In the genomic region with DNA sequence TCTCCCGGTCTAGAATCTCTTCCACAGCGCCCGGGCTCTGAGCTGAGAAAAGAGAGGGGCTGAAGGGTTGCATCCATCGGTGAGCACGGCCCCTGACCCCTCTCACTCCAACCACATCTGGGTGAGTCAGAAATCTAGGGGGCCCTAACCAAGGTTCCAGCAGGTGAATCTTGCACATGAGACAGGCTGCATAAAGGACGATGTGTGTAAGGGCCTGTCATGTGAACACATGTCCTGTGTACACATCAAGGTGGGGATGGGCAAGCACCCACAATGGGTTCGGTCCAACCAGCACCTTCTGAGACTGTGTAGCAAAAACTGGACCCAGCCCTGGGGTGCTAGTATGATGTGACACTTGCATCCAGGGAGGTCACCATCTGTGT, we compare ENCODE assay signal across 1 cellular context.
TF ChIP-seq lines count a peak whose summit lies in the region.

No MANE protein-coding gene starts in this region.

TF ChIP-seq in GM12878, 131 proteins besides CTCF, POLR2A, EP300 and RAD21:
- TF ChIP-seq IRF4 (IDR thresholded peaks at IDR 0.05; ENCODE audit: low read depth, low read length) = no peak
- TF ChIP-seq MAX (IDR thresholded peaks at IDR 0.05; ENCODE audit: low read depth, low read length) = no peak
- TF ChIP-seq, protein P1, sequence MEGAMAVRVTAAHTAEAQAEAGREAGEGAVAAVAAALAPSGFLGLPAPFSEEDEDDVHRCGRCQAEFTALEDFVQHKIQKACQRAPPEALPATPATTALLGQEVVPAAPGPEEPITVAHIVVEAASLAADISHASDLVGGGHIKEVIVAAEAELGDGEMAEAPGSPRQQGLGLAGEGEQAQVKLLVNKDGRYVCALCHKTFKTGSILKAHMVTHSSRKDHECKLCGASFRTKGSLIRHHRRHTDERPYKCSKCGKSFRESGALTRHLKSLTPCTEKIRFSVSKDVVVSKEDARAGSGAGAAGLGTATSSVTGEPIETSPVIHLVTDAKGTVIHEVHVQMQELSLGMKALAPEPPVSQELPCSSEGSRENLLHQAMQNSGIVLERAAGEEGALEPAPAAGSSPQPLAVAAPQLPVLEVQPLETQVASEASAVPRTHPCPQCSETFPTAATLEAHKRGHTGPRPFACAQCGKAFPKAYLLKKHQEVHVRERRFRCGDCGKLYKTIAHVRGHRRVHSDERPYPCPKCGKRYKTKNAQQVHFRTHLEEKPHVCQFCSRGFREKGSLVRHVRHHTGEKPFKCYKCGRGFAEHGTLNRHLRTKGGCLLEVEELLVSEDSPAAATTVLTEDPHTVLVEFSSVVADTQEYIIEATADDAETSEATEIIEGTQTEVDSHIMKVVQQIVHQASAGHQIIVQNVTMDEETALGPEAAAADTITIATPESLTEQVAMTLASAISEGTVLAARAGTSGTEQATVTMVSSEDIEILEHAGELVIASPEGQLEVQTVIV (IDR thresholded peaks at IDR 0.05; ENCODE audit: borderline replicate concordance, partially characterized antibody) = no peak
- no peak for TF ChIP-seq WRNIP1 (IDR thresholded peaks at IDR 0.05; ENCODE audit: borderline replicate concordance, low read depth, low read length)
- TF ChIP-seq CHD2 (IDR thresholded peaks at IDR 0.05; ENCODE audit: borderline replicate concordance, low read depth, low read length) = no peak
- TF ChIP-seq NRF1 (conservative IDR thresholded peaks at IDR 0.05; ENCODE audit: low read depth, low read length) = no peak
- TF ChIP-seq ZNF24 (IDR thresholded peaks at IDR 0.05) = no peak
- no peak for TF ChIP-seq RCOR1 (conservative IDR thresholded peaks at IDR 0.05; ENCODE audit: low read depth, low read length)
- no peak for TF ChIP-seq POU2F2 (IDR thresholded peaks at IDR 0.05; ENCODE audit: borderline replicate concordance, low read depth, low read length)
- TF ChIP-seq USF2 (IDR thresholded peaks at IDR 0.05; ENCODE audit: borderline replicate concordance, low read depth, low read length) = no peak
- no peak for TF ChIP-seq ZNF384 (IDR thresholded peaks at IDR 0.05; ENCODE audit: borderline replicate concordance, low read depth, low read length)
- TF ChIP-seq SIX5 (IDR thresholded peaks at IDR 0.05; ENCODE audit: low read depth, low read length, severe bottlenecking) = no peak
- TF ChIP-seq, protein P2, sequence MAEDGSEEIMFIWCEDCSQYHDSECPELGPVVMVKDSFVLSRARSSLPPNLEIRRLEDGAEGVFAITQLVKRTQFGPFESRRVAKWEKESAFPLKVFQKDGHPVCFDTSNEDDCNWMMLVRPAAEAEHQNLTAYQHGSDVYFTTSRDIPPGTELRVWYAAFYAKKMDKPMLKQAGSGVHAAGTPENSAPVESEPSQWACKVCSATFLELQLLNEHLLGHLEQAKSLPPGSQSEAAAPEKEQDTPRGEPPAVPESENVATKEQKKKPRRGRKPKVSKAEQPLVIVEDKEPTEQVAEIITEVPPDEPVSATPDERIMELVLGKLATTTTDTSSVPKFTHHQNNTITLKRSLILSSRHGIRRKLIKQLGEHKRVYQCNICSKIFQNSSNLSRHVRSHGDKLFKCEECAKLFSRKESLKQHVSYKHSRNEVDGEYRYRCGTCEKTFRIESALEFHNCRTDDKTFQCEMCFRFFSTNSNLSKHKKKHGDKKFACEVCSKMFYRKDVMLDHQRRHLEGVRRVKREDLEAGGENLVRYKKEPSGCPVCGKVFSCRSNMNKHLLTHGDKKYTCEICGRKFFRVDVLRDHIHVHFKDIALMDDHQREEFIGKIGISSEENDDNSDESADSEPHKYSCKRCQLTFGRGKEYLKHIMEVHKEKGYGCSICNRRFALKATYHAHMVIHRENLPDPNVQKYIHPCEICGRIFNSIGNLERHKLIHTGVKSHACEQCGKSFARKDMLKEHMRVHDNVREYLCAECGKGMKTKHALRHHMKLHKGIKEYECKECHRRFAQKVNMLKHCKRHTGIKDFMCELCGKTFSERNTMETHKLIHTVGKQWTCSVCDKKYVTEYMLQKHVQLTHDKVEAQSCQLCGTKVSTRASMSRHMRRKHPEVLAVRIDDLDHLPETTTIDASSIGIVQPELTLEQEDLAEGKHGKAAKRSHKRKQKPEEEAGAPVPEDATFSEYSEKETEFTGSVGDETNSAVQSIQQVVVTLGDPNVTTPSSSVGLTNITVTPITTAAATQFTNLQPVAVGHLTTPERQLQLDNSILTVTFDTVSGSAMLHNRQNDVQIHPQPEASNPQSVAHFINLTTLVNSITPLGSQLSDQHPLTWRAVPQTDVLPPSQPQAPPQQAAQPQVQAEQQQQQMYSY (CRISPR knock-in tag; IDR thresholded peaks at IDR 0.05) = no peak
- no peak for TF ChIP-seq GABPA (IDR thresholded peaks at IDR 0.05; ENCODE audit: low read depth)
- TF ChIP-seq, protein P3, sequence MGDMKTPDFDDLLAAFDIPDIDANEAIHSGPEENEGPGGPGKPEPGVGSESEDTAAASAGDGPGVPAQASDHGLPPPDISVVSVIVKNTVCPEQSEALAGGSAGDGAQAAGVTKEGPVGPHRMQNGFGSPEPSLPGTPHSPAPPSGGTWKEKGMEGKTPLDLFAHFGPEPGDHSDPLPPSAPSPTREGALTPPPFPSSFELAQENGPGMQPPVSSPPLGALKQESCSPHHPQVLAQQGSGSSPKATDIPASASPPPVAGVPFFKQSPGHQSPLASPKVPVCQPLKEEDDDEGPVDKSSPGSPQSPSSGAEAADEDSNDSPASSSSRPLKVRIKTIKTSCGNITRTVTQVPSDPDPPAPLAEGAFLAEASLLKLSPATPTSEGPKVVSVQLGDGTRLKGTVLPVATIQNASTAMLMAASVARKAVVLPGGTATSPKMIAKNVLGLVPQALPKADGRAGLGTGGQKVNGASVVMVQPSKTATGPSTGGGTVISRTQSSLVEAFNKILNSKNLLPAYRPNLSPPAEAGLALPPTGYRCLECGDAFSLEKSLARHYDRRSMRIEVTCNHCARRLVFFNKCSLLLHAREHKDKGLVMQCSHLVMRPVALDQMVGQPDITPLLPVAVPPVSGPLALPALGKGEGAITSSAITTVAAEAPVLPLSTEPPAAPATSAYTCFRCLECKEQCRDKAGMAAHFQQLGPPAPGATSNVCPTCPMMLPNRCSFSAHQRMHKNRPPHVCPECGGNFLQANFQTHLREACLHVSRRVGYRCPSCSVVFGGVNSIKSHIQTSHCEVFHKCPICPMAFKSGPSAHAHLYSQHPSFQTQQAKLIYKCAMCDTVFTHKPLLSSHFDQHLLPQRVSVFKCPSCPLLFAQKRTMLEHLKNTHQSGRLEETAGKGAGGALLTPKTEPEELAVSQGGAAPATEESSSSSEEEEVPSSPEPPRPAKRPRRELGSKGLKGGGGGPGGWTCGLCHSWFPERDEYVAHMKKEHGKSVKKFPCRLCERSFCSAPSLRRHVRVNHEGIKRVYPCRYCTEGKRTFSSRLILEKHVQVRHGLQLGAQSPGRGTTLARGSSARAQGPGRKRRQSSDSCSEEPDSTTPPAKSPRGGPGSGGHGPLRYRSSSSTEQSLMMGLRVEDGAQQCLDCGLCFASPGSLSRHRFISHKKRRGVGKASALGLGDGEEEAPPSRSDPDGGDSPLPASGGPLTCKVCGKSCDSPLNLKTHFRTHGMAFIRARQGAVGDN (IDR thresholded peaks at IDR 0.05) = no peak
- TF ChIP-seq POLR2AphosphoS5 (IDR thresholded peaks at IDR 0.05; ENCODE audit: low read length) = no peak
